In the genomic region with DNA sequence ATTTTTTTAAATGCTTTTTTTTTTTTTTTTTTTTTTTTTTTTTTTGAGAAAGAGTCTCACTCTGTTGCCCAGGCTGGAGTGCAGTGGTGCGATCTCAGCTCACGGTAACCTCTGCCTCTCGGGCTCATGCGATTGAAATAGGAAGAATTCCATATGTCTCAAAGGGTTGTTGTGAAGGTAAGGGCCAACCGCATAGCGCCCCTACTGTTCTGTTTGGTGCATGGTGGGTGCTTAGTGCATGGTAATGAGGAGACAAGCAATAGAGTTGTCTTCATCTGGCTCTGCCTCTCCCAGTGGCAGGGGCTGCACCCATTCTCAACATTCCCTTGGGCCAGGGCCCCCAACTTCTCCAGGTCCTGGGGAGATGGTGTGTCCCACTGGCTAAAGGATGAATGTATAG, we compare ENCODE assay signal across 8 cellular contexts.
DNase-seq lines count a peak whose midpoint lies in the region; ATAC-seq and TF ChIP-seq lines count a peak whose summit lies in the region.

No MANE protein-coding gene starts in this region.

- H3K9ac ChIP-seq in DND-41 (ENCODE audit: low read depth, low read length) = no peak overlapping the region

- H3K4me1 ChIP-seq in DND-41 (ENCODE audit: insufficient read depth, low read length) (no peaks in the 10 kb centered on the region), HAP-1 (peaks cover 8% of the 10 kb centered on the region), stomach (peaks cover 0 to 11% (median 0%) of the 10 kb centered on the region in 4 donors)

- 15 to 29% (median 26%) methylated on average over 6 of the region's 6 CpGs for WGBS in stomach, 5 donors

- H3K79me2 ChIP-seq in DND-41 (ENCODE audit: insufficient read depth, low read length) = no peaks in the 10 kb centered on the region

- ATAC-seq in DND-41 (ENCODE audit: insufficient read depth, low read depth) = peak; percentile 69
- ATAC-seq in left ventricle myocardium superior = peak; percentile 39

- TF ChIP-seq POLR2A in stomach (IDR thresholded peaks at IDR 0.05) = no peak

- TF ChIP-seq CTCF in DND-41 (IDR thresholded peaks at IDR 0.05; ENCODE audit: borderline replicate concordance, extremely low read depth, low read length, poor library complexity, severe bottlenecking) (peak; percentile 52), stomach (IDR thresholded peaks at IDR 0.05) (peak in 2 of 7 experiments; percentile 11 to 19)

- in situ Hi-C loops in HAP-1 (cut with MboI; ENCODE audit: low sequenced_read_pairs) = no loop called here

- intact Hi-C loops in left ventricle myocardium superior (cut with micrococcal nuclease) (no loop called here), stomach (cut with DNase I; ENCODE audit: low total_unique reads) (no loop called here)

- H3K27ac ChIP-seq in DND-41 (ENCODE audit: low read length) (no peak overlapping the region), stomach (no peak overlapping the region)

- H3K9me3 ChIP-seq in DND-41 (ENCODE audit: insufficient read depth, low read length, severe bottlenecking) (no peaks in the 10 kb centered on the region), HAP-1 (no peaks in the 10 kb centered on the region), stomach (no peaks in the 10 kb centered on the region)

- H3K4me3 ChIP-seq in DND-41 (ENCODE audit: low read depth in 1 of 2, low read length in 2 of 2) (no peak overlapping the region), HAP-1 (no peak overlapping the region), stomach (no peak overlapping the region)

- peaks cover 22% of the 10 kb centered on the region for H3K27me3 ChIP-seq in DND-41 (ENCODE audit: insufficient read depth, low read length, poor library complexity)
- H3K27me3 ChIP-seq in HAP-1 (ENCODE audit: low read depth) = no peaks in the 10 kb centered on the region; the same call in 1 of the 2 replicates
- H3K27me3 ChIP-seq in stomach = no peaks in the 10 kb centered on the region

- H3K36me3 ChIP-seq in DND-41 (ENCODE audit: insufficient read depth, low read length) (no peaks in the 10 kb centered on the region), HAP-1 (replicated peaks) (no peaks in the 10 kb centered on the region), stomach (no peaks in the 10 kb centered on the region)

- no peak for TF ChIP-seq EP300 in stomach (IDR thresholded peaks at IDR 0.05)

- no peak overlapping the region for H2AFZ ChIP-seq in DND-41 (ENCODE audit: low read depth, low read length)

- no peaks in the 10 kb centered on the region for H4K20me1 ChIP-seq in DND-41 (ENCODE audit: insufficient read depth, low read length)

- no peak overlapping the region for H3K4me2 ChIP-seq in DND-41 (ENCODE audit: insufficient read depth, low read length)

- DNase-seq in DND-41 (peak; percentile 24), HAP-1 (ENCODE audit: low spot score in 2 of 2) (peak; percentile 72 to 78), NCI-H82 (lab: John Stamatoyannopoulos, UW) (peak; percentile 91), activated T-cell treated with anti-CD3 and anti-CD28 coated beads for 1 hour (ENCODE audit: low read depth) (peak; percentile 28), left ventricle myocardium superior (no peak), stomach (peak; percentile 39), NCI-H774 (lab: John Stamatoyannopoulos, UW) (no peak), hippocampal formation (lab: John Stamatoyannopoulos, UW) (no peak)

Comparison
In these comparisons a context has a peak if more than half of its experiments do, and no peak if none do; other contexts are left out.
1. DNase-seq: peak in DND-41 (single experiment), HAP-1 (2 of 2), NCI-H82 (single experiment), activated T-cell treated with anti-CD3 and anti-CD28 coated beads for 1 hour (single experiment) and stomach (single experiment); none in left ventricle myocardium superior (single experiment), NCI-H774 (single experiment) and hippocampal formation (0 of 2).